24 cellular contexts compared by ENCODE assay signal in genomic region chr1:214010717-214011116, GRCh38. TPM values are rescaled to one million over a fixed set of nuclear protein-coding genes. Genes with fewer than 3 reads are reported as not detected.
"Had no signal": no experiment of that assay in that cellular context is flagged by ENCODE, and none has a peak within 500 bp of the region (broad histone marks: within the 10 kb centered on the region; RNA-seq: fewer than 3 reads in every experiment).

No MANE protein-coding gene starts in this region.

- H3K4me1 ChIP-seq: lower lobe of right lung, psoas muscle, tibial artery had no signal

- H3K9me3 ChIP-seq: gastrocnemius medialis, lower lobe of right lung, psoas muscle, testis, tibial artery had no signal

- H3K4me3 ChIP-seq: gastrocnemius medialis, lower lobe of right lung, psoas muscle, skin epidermis, testis, tibial artery had no signal

- H3K36me3 ChIP-seq: gastrocnemius medialis, lower lobe of right lung, tibial artery had no signal

- H3K27ac ChIP-seq: lower lobe of right lung, psoas muscle, skin epidermis, testis, tibial artery had no signal

- H3K27me3 ChIP-seq: gastrocnemius medialis, testis had no signal

- DNase-seq: cerebellar nuclear complex; cortex of kidney; effector CD4-positive, alpha-beta T cell; foreskin fibroblast; gastrocnemius medialis; head of caudate nucleus; hippocampal formation; left cardiac atrium; left ventricle myocardium superior; lower lobe of right lung; naive thymus-derived CD8-positive, alpha-beta T cell; nephron progenitor cell; nucleus accumbens; posterior cingulate gyrus; psoas muscle; right cardiac atrium; stimulated activated CD4-positive, alpha-beta T cell treated with anti-CD3 and anti-CD28 coated beads, Interleukin-15, amount 100 ng/mL, for 24 hours; stimulated activated CD4-positive, alpha-beta T cell treated with anti-CD3 and anti-CD28 coated beads, Interleukin-2, amount 100 ng/mL, for 48 hours; stimulated activated CD8-positive, alpha-beta memory T cell treated with anti-CD3 and anti-CD28 coated beads, Interleukin-4, amount 100 ng/mL, for 48 hours; stimulated activated naive CD4-positive, alpha-beta T cell; stimulated activated naive CD8-positive, alpha-beta T cell treated with anti-CD3 and anti-CD28 coated beads, Interleukin-15, amount 100 ng/mL, for 72 hours; testis; tibial artery had no signal

- ATAC-seq: gastrocnemius medialis; left cardiac atrium; left ventricle myocardium superior; lower lobe of right lung; naive thymus-derived CD8-positive, alpha-beta T cell; psoas muscle; right cardiac atrium; stimulated activated naive CD8-positive, alpha-beta T cell treated with anti-CD3 and anti-CD28 coated beads, Interleukin-15, amount 100 ng/mL, for 72 hours had no signal

RNA-seq across cellular contexts. Expression of gene PROX1, which starts 22.9 kb away (rescaled TPM):
- total RNA-seq: naive thymus-derived CD8-positive, alpha-beta T cell had no signal
- polyA plus RNA-seq: naive thymus-derived CD8-positive, alpha-beta T cell had no signal
